ENCODE assay signal across 21 cellular contexts in genomic region chr5:7756453-7756852, GRCh38.
DNase-seq lines count a peak whose midpoint lies in the region; ATAC-seq and TF ChIP-seq lines count a peak whose summit lies in the region.
"Had no signal": no experiment of that assay in that cellular context is flagged by ENCODE, and none has a peak within 500 bp of the region (broad histone marks: within the 10 kb centered on the region; RNA-seq: fewer than 3 reads in every experiment).

No MANE protein-coding gene starts in this region.

- peak overlapping the region; percentile 30; the same call in 1 of the 2 replicates for H3K27ac ChIP-seq in HL-60 (replicated peaks)
- H3K27ac ChIP-seq: 22Rv1, brain microvascular endothelial cell, C4-2B had no signal

- H3K27me3 Mint-ChIP-seq in activated CD8-positive, alpha-beta memory T cell treated with anti-CD3 and anti-CD28 coated beads, Interleukin-2, amount 10 ng/mL, durations not matched to agents 7 days and 5 days = peaks cover 16% of the 10 kb centered on the region

- no peak overlapping the region for H3K4me3 Mint-ChIP-seq in activated CD8-positive, alpha-beta memory T cell treated with anti-CD3 and anti-CD28 coated beads, Interleukin-2, amount 10 ng/mL, durations not matched to agents 7 days and 5 days
- H3K4me3 Mint-ChIP-seq: activated T-helper 1 cell treated with anti-CD3 and anti-CD28 coated beads, Interleukin-12 subunit alpha, Interleukin-12 subunit beta, Interleukin-2, Interleukin-4 antibody, amounts not matched to agents 30 ng/mL and 10 ng/mL and 1 ng/mL, durations not matched to agents 14 hours and 24 hours and 36 hours; nephron; T-cell; WTC11 had no signal

- no peaks in the 10 kb centered on the region for H3K9me3 Mint-ChIP-seq in activated CD8-positive, alpha-beta memory T cell treated with anti-CD3 and anti-CD28 coated beads, Interleukin-2, amount 10 ng/mL, durations not matched to agents 7 days and 5 days (ENCODE audit: low read depth)
- H3K9me3 Mint-ChIP-seq: activated T-helper 1 cell treated with anti-CD3 and anti-CD28 coated beads, Interleukin-12 subunit alpha, Interleukin-12 subunit beta, Interleukin-2, Interleukin-4 antibody, amounts not matched to agents 30 ng/mL and 10 ng/mL and 1 ng/mL, durations not matched to agents 14 hours and 24 hours and 36 hours; nephron; T-cell; WTC11 had no signal

- CTCF ChIA-PET in activated CD8-positive, alpha-beta memory T cell treated with anti-CD3 and anti-CD28 coated beads, Interleukin-2, amount 10 ng/mL, durations not matched to agents 7 days and 5 days (lab: Charles Lee) = no interaction called here

- DNase-seq in DMS153 (lab: John Stamatoyannopoulos, UW) (peak; percentile 8), DMS153 treated with DMSO at 0.1 percent for 48 hours (lab: John Stamatoyannopoulos, UW; ENCODE audit: unreplicated experiment) (no peak), HL-60 (ENCODE audit: low read depth in 1 of 2, low spot score in 1 of 2) (peak; percentile 63 to 64), OCI-M1 (lab: John Stamatoyannopoulos, UW) (peak; percentile 26), pons (ENCODE audit: low spot score) (peak; percentile 58), NCI-H2196 treated with DMSO at 0.1 percent for 48 hours (lab: John Stamatoyannopoulos, UW; ENCODE audit: unreplicated experiment) (no peak)
- DNase-seq in activated CD8-positive, alpha-beta memory T cell treated with anti-CD3 and anti-CD28 coated beads, Interleukin-2, amount 10 ng/mL, durations not matched to agents 7 days and 5 days = no peak
- DNase-seq: brain microvascular endothelial cell, cortex of kidney, foreskin fibroblast, KG1, kidney, NCI-H1417, T-cell had no signal

- no peak overlapping the region for H3K27ac Mint-ChIP-seq in activated CD8-positive, alpha-beta memory T cell treated with anti-CD3 and anti-CD28 coated beads, Interleukin-2, amount 10 ng/mL, durations not matched to agents 7 days and 5 days
- H3K27ac Mint-ChIP-seq: activated T-helper 1 cell treated with anti-CD3 and anti-CD28 coated beads, Interleukin-12 subunit alpha, Interleukin-12 subunit beta, Interleukin-2, Interleukin-4 antibody, amounts not matched to agents 30 ng/mL and 10 ng/mL and 1 ng/mL, durations not matched to agents 14 hours and 24 hours and 36 hours; nephron; progenitor cell of endocrine pancreas; T-cell had no signal

- no peak for ATAC-seq in activated CD4-positive, CD25-positive, alpha-beta regulatory T cell treated with anti-CD3 and anti-CD28 coated beads, Interleukin-2, amount 50 U/mL, for 24 hours
- ATAC-seq in activated CD8-positive, alpha-beta memory T cell treated with anti-CD3 and anti-CD28 coated beads, Interleukin-2, amount 10 ng/mL, durations not matched to agents 7 days and 5 days = no peak
- ATAC-seq: T-cell, WTC11 had no signal

- TF ChIP-seq CTCF in HL-60 (IDR thresholded peaks at IDR 0.05; ENCODE audit: insufficient read depth, low read length) = no peak

- no peak overlapping the region for H3K4me3 ChIP-seq in HL-60 (replicated peaks; ENCODE audit: insufficient read depth, low read length)

- no peaks in the 10 kb centered on the region for H3K4me1 Mint-ChIP-seq in activated CD8-positive, alpha-beta memory T cell treated with anti-CD3 and anti-CD28 coated beads, Interleukin-2, amount 10 ng/mL, durations not matched to agents 7 days and 5 days
- H3K4me1 Mint-ChIP-seq: nephron, T-cell had no signal

- peaks cover under 1% of the 10 kb centered on the region for H3K27me3 ChIP-seq in HL-60 (ENCODE audit: insufficient read depth, poor library complexity, severe bottlenecking)
- H3K27me3 ChIP-seq: brain microvascular endothelial cell had no signal

- H3K36me3 Mint-ChIP-seq in activated CD8-positive, alpha-beta memory T cell treated with anti-CD3 and anti-CD28 coated beads, Interleukin-2, amount 10 ng/mL, durations not matched to agents 7 days and 5 days = no peaks in the 10 kb centered on the region
- H3K36me3 Mint-ChIP-seq: T-cell had no signal

Comparison
In these comparisons a context has a peak if more than half of its experiments do, and no peak if none do; other contexts are left out.
1. DNase-seq: peak in DMS153 (single experiment), HL-60 (2 of 2), OCI-M1 (single experiment) and pons (single experiment); none in DMS153 treated with DMSO at 0.1 percent for 48 hours (single experiment), NCI-H2196 treated with DMSO at 0.1 percent for 48 hours (single experiment) and activated CD8-positive, alpha-beta memory T cell treated with anti-CD3 and anti-CD28 coated beads, Interleukin-2, amount 10 ng/mL, durations not matched to agents 7 days and 5 days (single experiment).